In the genomic region with DNA sequence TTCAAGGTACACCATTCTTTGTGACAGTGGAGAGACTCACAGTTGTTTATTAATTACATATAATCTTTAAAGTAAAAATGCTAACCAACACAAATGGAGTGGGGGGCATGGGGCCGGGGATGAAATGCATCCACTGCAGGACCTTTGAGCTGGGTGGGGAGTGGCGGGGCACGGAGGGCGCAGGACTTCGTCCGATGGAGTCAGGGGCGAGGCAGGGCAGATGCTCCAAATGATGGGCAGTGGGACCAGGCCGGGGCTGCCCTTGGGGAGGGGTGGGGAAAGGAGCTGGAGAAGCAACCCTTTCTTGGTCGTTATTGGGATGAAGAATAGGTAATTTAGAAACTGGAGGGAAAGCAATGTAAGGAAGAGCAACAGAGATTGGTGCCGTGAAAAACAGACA, we compare ENCODE assay signal across 18 cellular contexts.
"Had no signal": no experiment of that assay in that cellular context is flagged by ENCODE, and none has a peak within 500 bp of the region (broad histone marks: within the 10 kb centered on the region; RNA-seq: fewer than 3 reads in every experiment).

No MANE protein-coding gene starts in this region.

- H3K4me1 ChIP-seq: SJSA1 had no signal

- H3K36me3 ChIP-seq: MG63, SJSA1 had no signal

- H3K27ac ChIP-seq: SJSA1, SK-N-MC had no signal

- H3K9me3 ChIP-seq: MG63 had no signal

- DNase-seq: IMR-90, Karpas-422, KG1, MG63, NCI-H1105 treated with DMSO at 0.1 percent for 48 hours, NCI-H1417 treated with DMSO at 0.1 percent for 48 hours, NCI-H146, NCI-H1694 treated with DMSO at 0.1 percent for 48 hours, NCI-H1930, NCI-H2081, NCI-H2107, NCI-H2227 treated with DMSO at 0.1 percent for 48 hours, NCI-H774, Right ventricle myocardium superior, RPMI8226, SIG-M5 had no signal

- H3K4me3 ChIP-seq: MG63, SJSA1, SK-N-MC had no signal
